In genomic region chr1:27772932-27773731, GRCh38 we compare ENCODE assay signal across 1 cellular context.
TF ChIP-seq lines count a peak whose summit lies in the region.

TSS of gene STX12 (plus strand) at chr1:27773219. CDS start at chr1:27773308, 89 bp downstream.

TF ChIP-seq in H1, 55 proteins besides CTCF, POLR2A, EP300 and RAD21:
- peak; percentile 26; the same call in 1 of the 2 replicates for TF ChIP-seq CEBPB (IDR thresholded peaks at IDR 0.05; ENCODE audit: low read depth, low read length)
- peak; percentile 63 for TF ChIP-seq POLR2AphosphoS5 (IDR thresholded peaks at IDR 0.05; ENCODE audit: low read depth, low read length)
- TF ChIP-seq TAF7 (optimal IDR thresholded peaks at IDR 0.05; ENCODE audit: borderline replicate concordance, low read depth, low read length): peak; percentile 59
- no peak for TF ChIP-seq BRCA1 (IDR thresholded peaks at IDR 0.05; ENCODE audit: low read depth, low read length)
- TF ChIP-seq RFX5 (IDR thresholded peaks at IDR 0.05; ENCODE audit: borderline replicate concordance, low read depth, low read length): no peak
- no peak for TF ChIP-seq SP4 (IDR thresholded peaks at IDR 0.05; ENCODE audit: low read length)
- peak; percentile 98 for TF ChIP-seq ATF2 (IDR thresholded peaks at IDR 0.05; ENCODE audit: low read length)
- TF ChIP-seq CBX5 (IDR thresholded peaks at IDR 0.05; ENCODE audit: low read depth, low read length): no peak
- TF ChIP-seq SIRT6 (IDR thresholded peaks at IDR 0.05; ENCODE audit: low read length): no peak
- TF ChIP-seq CBX8 (IDR thresholded peaks at IDR 0.05; ENCODE audit: borderline replicate concordance, low read depth, low read length): no peak
- no peak for TF ChIP-seq ZNF274 (IDR thresholded peaks at IDR 0.05; ENCODE audit: borderline replicate concordance, extremely low read depth, low read length)
- no peak for TF ChIP-seq NANOG (IDR thresholded peaks at IDR 0.05; ENCODE audit: insufficient read depth, low read depth, low read length, poor library complexity, severe bottlenecking)
- no peak for TF ChIP-seq CHD7 (IDR thresholded peaks at IDR 0.05; ENCODE audit: insufficient replicate concordance, low read length)
- TF ChIP-seq JUN (IDR thresholded peaks at IDR 0.05; ENCODE audit: low read depth, low read length): peak; percentile 82
- peak; percentile 65 to 81; a peak in 3 of 4 replicates for TF ChIP-seq SIN3A (conservative IDR thresholded peaks at IDR 0.05 in 1 of 2, IDR thresholded peaks at IDR 0.05 in 1 of 2; ENCODE audit: low read depth in 1 of 2, low read length in 2 of 2)
- TF ChIP-seq SP1 (IDR thresholded peaks at IDR 0.05; ENCODE audit: low read depth, low read length): peak; percentile 35; the same call in 1 of the 2 replicates
- TF ChIP-seq TCF12 (IDR thresholded peaks at IDR 0.05; ENCODE audit: low read depth, low read length): no peak
- no peak for TF ChIP-seq CTBP2 (IDR thresholded peaks at IDR 0.05; ENCODE audit: borderline replicate concordance, insufficient read depth, insufficient read length, low read length)
- TF ChIP-seq MAFK (IDR thresholded peaks at IDR 0.05; ENCODE audit: low read depth, low read length): no peak
- no peak for TF ChIP-seq SIX5 (IDR thresholded peaks at IDR 0.05; ENCODE audit: low read depth, low read length)
- TF ChIP-seq GABPA (IDR thresholded peaks at IDR 0.05; ENCODE audit: borderline replicate concordance, insufficient read depth, low read length): no peak
- TF ChIP-seq YY1 (IDR thresholded peaks at IDR 0.05; ENCODE audit: low read depth, low read length): no peak
- TF ChIP-seq CREB1 (IDR thresholded peaks at IDR 0.05): peak; percentile 85
- no peak for TF ChIP-seq E2F6 (IDR thresholded peaks at IDR 0.05)
- TF ChIP-seq BACH1 (IDR thresholded peaks at IDR 0.05; ENCODE audit: low read length): no peak
- no peak for TF ChIP-seq RXRA (IDR thresholded peaks at IDR 0.05; ENCODE audit: insufficient read depth, low read depth, low read length)
- TF ChIP-seq RNF2 (IDR thresholded peaks at IDR 0.05; ENCODE audit: borderline replicate concordance, low read depth, low read length, missing control alignments, poor library complexity, severe bottlenecking): no peak
- 0 out of 2 replicates have a peak, but pooled peaks have one; percentile 56 for TF ChIP-seq RBBP5 (IDR thresholded peaks at IDR 0.05; ENCODE audit: borderline replicate concordance, low read depth, low read length)
- TF ChIP-seq MAX (IDR thresholded peaks at IDR 0.05): peak; percentile 59; the same call in 1 of the 2 replicates
- no peak for TF ChIP-seq FOSL1 (IDR thresholded peaks at IDR 0.05; ENCODE audit: insufficient read depth, low read depth, low read length)
- TF ChIP-seq TBP (IDR thresholded peaks at IDR 0.05; ENCODE audit: low read depth, low read length): peak; percentile 77; the same call in 1 of the 2 replicates
- TF ChIP-seq KDM5A (IDR thresholded peaks at IDR 0.05; ENCODE audit: low read length): no peak
- no peak for TF ChIP-seq EGR1 (IDR thresholded peaks at IDR 0.05; ENCODE audit: borderline replicate concordance, low read depth, low read length)
- no peak for TF ChIP-seq SP2 (IDR thresholded peaks at IDR 0.05; ENCODE audit: low read length)
- peak; percentile 38 for TF ChIP-seq SAP30 (IDR thresholded peaks at IDR 0.05; ENCODE audit: insufficient read depth, insufficient replicate concordance, low read length)
- TF ChIP-seq TEAD4 (IDR thresholded peaks at IDR 0.05; ENCODE audit: low read depth, low read length): no peak
- TF ChIP-seq SRF (IDR thresholded peaks at IDR 0.05; ENCODE audit: low read depth, low read length): no peak
- no peak for TF ChIP-seq GTF2F1 (IDR thresholded peaks at IDR 0.05; ENCODE audit: borderline replicate concordance, low read depth, low read length)
- TF ChIP-seq CHD2 (IDR thresholded peaks at IDR 0.05; ENCODE audit: low read length): no peak
- no peak for TF ChIP-seq ASH2L (IDR thresholded peaks at IDR 0.05; ENCODE audit: low read length)
- peak; percentile 84 for TF ChIP-seq KDM4A (IDR thresholded peaks at IDR 0.05; ENCODE audit: low read depth, low read length, severe bottlenecking)
- TF ChIP-seq KDM1A (IDR thresholded peaks at IDR 0.05; ENCODE audit: borderline replicate concordance, low read length): no peak
- TF ChIP-seq BCL11A (IDR thresholded peaks at IDR 0.05; ENCODE audit: low read depth in 2 of 2, low read length in 2 of 2): no peak
- no peak for TF ChIP-seq POU5F1 (IDR thresholded peaks at IDR 0.05; ENCODE audit: low read depth, low read length)
- TF ChIP-seq HDAC6 (IDR thresholded peaks at IDR 0.05; ENCODE audit: low read depth, low read length): no peak
- TF ChIP-seq HDAC2 (IDR thresholded peaks at IDR 0.05; ENCODE audit: borderline replicate concordance in 1 of 2, low read depth in 2 of 2, low read length in 2 of 2): peak in 1 of 2 experiments; percentile 65; a peak in 1 of 4 replicates
- no peak; the same call in 1 of the 2 replicates for TF ChIP-seq PHF8 (conservative IDR thresholded peaks at IDR 0.05; ENCODE audit: low read depth, low read length)
- peak; percentile 82 for TF ChIP-seq TAF1 (IDR thresholded peaks at IDR 0.05; ENCODE audit: low read depth, low read length)
- TF ChIP-seq ATF3 (IDR thresholded peaks at IDR 0.05; ENCODE audit: insufficient read depth, low read depth, low read length): no peak
- no peak for TF ChIP-seq CHD1 (IDR thresholded peaks at IDR 0.05; ENCODE audit: low read depth, low read length)
- no peak for TF ChIP-seq USF2 (IDR thresholded peaks at IDR 0.05; ENCODE audit: low read length)
- TF ChIP-seq NRF1 (IDR thresholded peaks at IDR 0.05; ENCODE audit: low read depth, low read length): peak; percentile 85
- no peak for TF ChIP-seq SUZ12 (IDR thresholded peaks at IDR 0.05; ENCODE audit: low read length)
- TF ChIP-seq JUND (IDR thresholded peaks at IDR 0.05; ENCODE audit: low read length): peak; percentile 100
- no peak for TF ChIP-seq EZH2 (IDR thresholded peaks at IDR 0.05; ENCODE audit: low read depth, low read length, severe bottlenecking)
